31 cellular contexts compared by ENCODE assay signal in genomic region chr14:94867209-94867608, GRCh38.
"Had no signal": no experiment of that assay in that cellular context is flagged by ENCODE, and none has a peak within 500 bp of the region (broad histone marks: within the 10 kb centered on the region; RNA-seq: fewer than 3 reads in every experiment).

No MANE protein-coding gene starts in this region.

- H3K27ac ChIP-seq: adrenal gland, cardiac muscle cell, colonic mucosa, epithelial cell of prostate, esophagus squamous epithelium, gastroesophageal sphincter, WERI-Rb-1 had no signal

- H3K27me3 ChIP-seq: adrenal gland, body of pancreas had no signal

- H3K9me3 ChIP-seq: adrenal gland, body of pancreas, colonic mucosa, esophagus squamous epithelium, gastroesophageal sphincter had no signal

- DNase-seq: activated B cell treated with CpG ODN at 0.5 μM for 24 hours; activated CD4-positive, alpha-beta memory T cell treated with anti-CD3 and anti-CD28 coated beads for 36 hours; activated CD4-positive, alpha-beta T cell treated with anti-CD3 and anti-CD28 coated beads for 48 hours; activated CD4-positive, alpha-beta T cell treated with anti-CD3 and anti-CD28 coated beads, Interleukin-2, amount 50 U/mL, for 1 hour; activated CD8-positive, alpha-beta memory T cell treated with anti-CD3 and anti-CD28 coated beads, Interleukin-2, amount 10 ng/mL, durations not matched to agents 7 days and 5 days; activated CD8-positive, alpha-beta memory T cell treated with anti-CD3 and anti-CD28 coated beads, Interleukin-2, amount 50 U/mL, for 4 hours; activated CD8-positive, alpha-beta T cell treated with anti-CD3 and anti-CD28 coated beads, Interleukin-2, amount 10 ng/mL, durations not matched to agents 7 days and 5 days; activated effector memory CD4-positive, alpha-beta T cell treated with anti-CD3 and anti-CD28 coated beads, Interleukin-2, amount 50 U/mL, for 16 hours; activated naive CD4-positive, alpha-beta T cell treated with anti-CD3 and anti-CD28 coated beads for 36 hours; activated naive CD8-positive, alpha-beta T cell treated with anti-CD3 and anti-CD28 coated beads for 36 hours; activated naive CD8-positive, alpha-beta T cell treated with anti-CD3 and anti-CD28 coated beads, Interleukin-2, amount 50 U/mL, for 24 hours; activated T-cell treated with anti-CD3 and anti-CD28 coated beads, Interleukin-2, amount 50 U/mL, for 1 hour; activated T-cell treated with anti-CD3 and anti-CD28 coated beads, Interleukin-2, amount 50 U/mL, for 48 hours; adrenal gland; aorta; central memory CD4-positive, alpha-beta T cell; cerebellar nuclear complex; colonic mucosa; effector CD8-positive, alpha-beta T cell; esophagus squamous epithelium; foreskin melanocyte; T-helper 1 cell; T-helper 17 cell; T1000; WERI-Rb-1 had no signal

- H3K36me3 ChIP-seq: adrenal gland, cardiac muscle cell, colonic mucosa, esophagus squamous epithelium, gastroesophageal sphincter, WERI-Rb-1 had no signal

- FAIRE-seq: endometrium, endothelial cell of umbilical vein had no signal

- H3K4me1 ChIP-seq: adrenal gland, body of pancreas, colonic mucosa, gastroesophageal sphincter had no signal

- H3K4me3 ChIP-seq: adrenal gland, body of pancreas, cardiac muscle cell, colonic mucosa, esophagus squamous epithelium, gastroesophageal sphincter had no signal

- ATAC-seq: activated CD8-positive, alpha-beta memory T cell treated with anti-CD3 and anti-CD28 coated beads, Interleukin-2, amount 10 ng/mL, durations not matched to agents 7 days and 5 days; activated CD8-positive, alpha-beta T cell treated with anti-CD3 and anti-CD28 coated beads, Interleukin-2, amount 10 ng/mL, durations not matched to agents 7 days and 5 days; activated naive CD8-positive, alpha-beta T cell treated with anti-CD3 and anti-CD28 coated beads, Interleukin-2, amount 50 U/mL, for 24 hours; gastroesophageal sphincter; T-helper 17 cell had no signal
